12 cellular contexts compared by ENCODE assay signal in the genomic region with DNA sequence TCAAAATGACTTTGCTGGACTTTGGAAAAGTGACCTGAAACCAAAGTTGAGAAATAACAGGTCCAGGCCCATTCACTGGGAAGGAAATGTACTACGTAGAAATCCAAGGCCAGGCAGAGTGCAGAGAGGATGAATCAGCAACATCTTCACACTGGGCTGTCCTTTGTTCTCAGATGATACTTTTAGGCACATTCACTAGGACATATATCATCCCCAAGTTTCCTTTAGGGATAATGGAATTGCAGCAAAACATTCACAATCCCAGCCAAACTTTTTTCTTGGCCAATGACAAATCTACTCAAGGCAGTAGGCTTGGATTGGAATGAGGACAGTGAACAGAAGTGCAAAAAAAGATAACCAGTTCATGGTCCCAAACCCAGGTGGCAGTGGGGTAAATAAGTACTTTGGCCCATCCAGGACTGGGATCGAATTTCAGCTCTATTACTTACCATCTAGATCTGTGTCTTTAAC.
DNase-seq lines count a peak whose midpoint lies in the region; ATAC-seq, FAIRE-seq and TF ChIP-seq lines count a peak whose summit lies in the region.
"Had no signal": no experiment of that assay in that cellular context is flagged by ENCODE, and none has a peak within 500 bp of the region (broad histone marks: within the 10 kb centered on the region; RNA-seq: fewer than 3 reads in every experiment).

No MANE protein-coding gene starts in this region.

- TF ChIP-seq POLR2A in HepG2 (IDR thresholded peaks at IDR 0.05; ENCODE audit: insufficient read depth in 1 of 2, low read depth in 2 of 2, low read length in 2 of 2) (no peak), uterus (IDR thresholded peaks at IDR 0.05) (no peak)

- TF ChIP-seq EP300 in HepG2 (IDR thresholded peaks at IDR 0.05; ENCODE audit: low read depth in 2 of 2, low read length in 2 of 2) (peak; percentile 47 to 59; a peak in 1 of 4 replicates), HepG2 (CRISPR knock-in tag; IDR thresholded peaks at IDR 0.05; ENCODE audit: borderline replicate concordance) (peak; percentile 32; the same call in 1 of the 2 replicates)

- TF ChIP-seq CTCF in choroid plexus epithelial cell (conservative IDR thresholded peaks at IDR 0.05; ENCODE audit: low read depth, low read length) (no peak), HepG2 (CRISPR knock-in tag; IDR thresholded peaks at IDR 0.05) (no peak), uterus (IDR thresholded peaks at IDR 0.05) (no peak)

- WGBS in HepG2 (ENCODE audit: low lambda C conversion rate) = 0% methylated on average over 2 of the region's 2 CpGs

- in situ Hi-C loops in HepG2 (cut with HindIII; ENCODE audit: extremely low pct_ligation_motif_present, low pct_unique_long_range_greater_than_20kb) = no loop called here

- intact Hi-C loops in HepG2 (cut with micrococcal nuclease; ENCODE audit: unreplicated experiment) (loop anchor here (10.0 kb wide), 1 partner anchor 311 kb away; no protein-coding TSS in a partner anchor), uterus (cut with DNase I; ENCODE audit: low total_unique reads) (no loop called here)

- H3K9ac ChIP-seq in HepG2 (ENCODE audit: insufficient read depth, low read depth, low read length) = no peak overlapping the region

- H2AFZ ChIP-seq in HepG2 (ENCODE audit: low read length) = no peak overlapping the region

- DNase-seq in HT1080 (ENCODE audit: low read depth) = peak; percentile 65
- DNase-seq in choroid plexus epithelial cell (ENCODE audit: low read depth) = peak; percentile 76
- DNase-seq in HepG2 (ENCODE audit: low spot score) = peak; percentile 79
- peak in 1 of 2 donors; percentile 64 for DNase-seq in uterus
- no peak for DNase-seq in NOMO-1 treated with dmso at 0.1 percent for 144 hours (lab: John Stamatoyannopoulos, UW; ENCODE audit: unreplicated experiment)
- DNase-seq in ureter (ENCODE audit: low spot score) = no peak
- DNase-seq: activated CD8-positive, alpha-beta T cell treated with anti-CD3 and anti-CD28 coated beads, Interleukin-2, amount 10 ng/mL, durations not matched to agents 7 days and 5 days; activated naive CD4-positive, alpha-beta T cell treated with Interleukin-2 at 50 U/mL for 16 hours; CD4-positive, alpha-beta memory T cell; NCI-H69; stimulated activated naive CD8-positive, alpha-beta T cell treated with anti-CD3 and anti-CD28 coated beads, Interleukin-15, amount 100 ng/mL, for 72 hours had no signal

- no TSS peak for BruUV-seq in HepG2 (replicated peaks; lab: Mats Ljungman, UMichigan)

- H3K27me3 ChIP-seq in HepG2 (ENCODE audit: control insufficient read depth in 1 of 2, insufficient read depth in 2 of 2, low read length in 2 of 2) (no peaks in the 10 kb centered on the region), uterus (no peaks in the 10 kb centered on the region)

- H3K4me1 ChIP-seq in HepG2 (ENCODE audit: insufficient read depth, low read length) = peaks cover 65% of the 10 kb centered on the region
- H3K4me1 ChIP-seq in uterus = peaks cover 0 to 4% of the 10 kb centered on the region in 2 donors

- FAIRE-seq in HepG2 (lab: Jason Lieb, UNC) = peak; percentile 70

- no peaks in the 10 kb centered on the region for H4K20me1 ChIP-seq in HepG2 (ENCODE audit: insufficient read depth, low read length)

- H3K27ac ChIP-seq in HepG2 (ENCODE audit: extremely low read length, insufficient read depth, low read length) = peak overlapping the region; percentile 76
- peak overlapping the region; percentile 60 to 61 for H3K27ac ChIP-seq in uterus

- H3K4me3 ChIP-seq in choroid plexus epithelial cell (ENCODE audit: low read depth, low read length) = no peak overlapping the region
- no peak overlapping the region; a peak in 1 of 6 replicates for H3K4me3 ChIP-seq in HepG2 (replicated peaks in 1 of 3; ENCODE audit: insufficient read depth in 1 of 3, low read depth in 2 of 3, low read length in 3 of 3)
- no peak overlapping the region for H3K4me3 ChIP-seq in uterus

- H3K9me3 ChIP-seq in HepG2 (ENCODE audit: low read length) (no peaks in the 10 kb centered on the region), uterus (no peaks in the 10 kb centered on the region)

- no peaks in the 10 kb centered on the region for H3K79me2 ChIP-seq in HepG2 (ENCODE audit: insufficient read depth, low read length)

- no peaks in the 10 kb centered on the region for H3K36me3 ChIP-seq in HepG2 (replicated peaks in 1 of 2; ENCODE audit: control insufficient read depth in 1 of 2, insufficient read depth in 2 of 2, low read length in 2 of 2)
- H3K36me3 ChIP-seq in uterus = no peaks in the 10 kb centered on the region

- ATAC-seq in HepG2 (peak; percentile 92), GM19328 (IDR thresholded peaks at IDR 0.05; ENCODE audit: unreplicated experiment) (no peak)
- ATAC-seq: activated CD8-positive, alpha-beta T cell treated with anti-CD3 and anti-CD28 coated beads, Interleukin-2, amount 10 ng/mL, durations not matched to agents 7 days and 5 days; stimulated activated naive CD8-positive, alpha-beta T cell treated with anti-CD3 and anti-CD28 coated beads, Interleukin-15, amount 100 ng/mL, for 72 hours had no signal

- TF ChIP-seq RAD21 in HepG2 (CRISPR knock-in tag; IDR thresholded peaks at IDR 0.05) = no peak

- peak overlapping the region; percentile 56 for H3K4me2 ChIP-seq in HepG2 (ENCODE audit: low read depth, low read length)

- CTCF ChIA-PET in HepG2 (lab: Yijun Ruan, JAX; ENCODE audit: low intra/inter-chr PET ratio, low total read pairs) = no interaction called here

- POLR2A ChIA-PET in HepG2 (lab: Yijun Ruan, JAX) = interaction anchor here (1.5 kb wide), 1 partner anchor 67 kb away, joined by 3 read pairs; no protein-coding TSS in a partner anchor

TF ChIP-seq in HepG2, 621 proteins besides CTCF, POLR2A, EP300 and RAD21 (continues in another document):
- TF ChIP-seq GATAD1 (CRISPR knock-in tag; IDR thresholded peaks at IDR 0.05) (no peak), REPIN1 (CRISPR knock-in tag; IDR thresholded peaks at IDR 0.05; ENCODE audit: borderline replicate concordance, low read depth) (no peak), ZNF781 (CRISPR knock-in tag; IDR thresholded peaks at IDR 0.05; ENCODE audit: borderline replicate concordance, not compliant biosample characterization) (no peak), TOE1 (CRISPR knock-in tag; IDR thresholded peaks at IDR 0.05) (0 out of 2 replicates have a peak, but pooled peaks have one; percentile 33), TGIF2 (CRISPR knock-in tag; IDR thresholded peaks at IDR 0.05) (no peak), SIN3B (IDR thresholded peaks at IDR 0.05; ENCODE audit: low read length) (no peak), DR1 (CRISPR knock-in tag; IDR thresholded peaks at IDR 0.05) (no peak), FOXK2 (IDR thresholded peaks at IDR 0.05) (no peak; the same call in 1 of the 2 replicates), ZNF121 (CRISPR knock-in tag; IDR thresholded peaks at IDR 0.05) (no peak)
- TF ChIP-seq, protein P1, sequence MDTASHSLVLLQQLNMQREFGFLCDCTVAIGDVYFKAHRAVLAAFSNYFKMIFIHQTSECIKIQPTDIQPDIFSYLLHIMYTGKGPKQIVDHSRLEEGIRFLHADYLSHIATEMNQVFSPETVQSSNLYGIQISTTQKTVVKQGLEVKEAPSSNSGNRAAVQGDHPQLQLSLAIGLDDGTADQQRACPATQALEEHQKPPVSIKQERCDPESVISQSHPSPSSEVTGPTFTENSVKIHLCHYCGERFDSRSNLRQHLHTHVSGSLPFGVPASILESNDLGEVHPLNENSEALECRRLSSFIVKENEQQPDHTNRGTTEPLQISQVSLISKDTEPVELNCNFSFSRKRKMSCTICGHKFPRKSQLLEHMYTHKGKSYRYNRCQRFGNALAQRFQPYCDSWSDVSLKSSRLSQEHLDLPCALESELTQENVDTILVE (CRISPR knock-in tag; IDR thresholded peaks at IDR 0.05) = no peak
- TF ChIP-seq, protein P2, sequence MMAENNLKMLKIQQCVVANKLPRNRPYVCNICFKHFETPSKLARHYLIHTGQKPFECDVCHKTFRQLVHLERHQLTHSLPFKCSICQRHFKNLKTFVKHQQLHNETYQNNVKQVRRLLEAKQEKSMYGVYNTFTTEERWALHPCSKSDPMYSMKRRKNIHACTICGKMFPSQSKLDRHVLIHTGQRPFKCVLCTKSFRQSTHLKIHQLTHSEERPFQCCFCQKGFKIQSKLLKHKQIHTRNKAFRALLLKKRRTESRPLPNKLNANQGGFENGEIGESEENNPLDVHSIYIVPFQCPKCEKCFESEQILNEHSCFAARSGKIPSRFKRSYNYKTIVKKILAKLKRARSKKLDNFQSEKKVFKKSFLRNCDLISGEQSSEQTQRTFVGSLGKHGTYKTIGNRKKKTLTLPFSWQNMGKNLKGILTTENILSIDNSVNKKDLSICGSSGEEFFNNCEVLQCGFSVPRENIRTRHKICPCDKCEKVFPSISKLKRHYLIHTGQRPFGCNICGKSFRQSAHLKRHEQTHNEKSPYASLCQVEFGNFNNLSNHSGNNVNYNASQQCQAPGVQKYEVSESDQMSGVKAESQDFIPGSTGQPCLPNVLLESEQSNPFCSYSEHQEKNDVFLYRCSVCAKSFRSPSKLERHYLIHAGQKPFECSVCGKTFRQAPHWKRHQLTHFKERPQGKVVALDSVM (CRISPR knock-in tag; IDR thresholded peaks at IDR 0.05) = no peak
- TF ChIP-seq, protein P3, sequence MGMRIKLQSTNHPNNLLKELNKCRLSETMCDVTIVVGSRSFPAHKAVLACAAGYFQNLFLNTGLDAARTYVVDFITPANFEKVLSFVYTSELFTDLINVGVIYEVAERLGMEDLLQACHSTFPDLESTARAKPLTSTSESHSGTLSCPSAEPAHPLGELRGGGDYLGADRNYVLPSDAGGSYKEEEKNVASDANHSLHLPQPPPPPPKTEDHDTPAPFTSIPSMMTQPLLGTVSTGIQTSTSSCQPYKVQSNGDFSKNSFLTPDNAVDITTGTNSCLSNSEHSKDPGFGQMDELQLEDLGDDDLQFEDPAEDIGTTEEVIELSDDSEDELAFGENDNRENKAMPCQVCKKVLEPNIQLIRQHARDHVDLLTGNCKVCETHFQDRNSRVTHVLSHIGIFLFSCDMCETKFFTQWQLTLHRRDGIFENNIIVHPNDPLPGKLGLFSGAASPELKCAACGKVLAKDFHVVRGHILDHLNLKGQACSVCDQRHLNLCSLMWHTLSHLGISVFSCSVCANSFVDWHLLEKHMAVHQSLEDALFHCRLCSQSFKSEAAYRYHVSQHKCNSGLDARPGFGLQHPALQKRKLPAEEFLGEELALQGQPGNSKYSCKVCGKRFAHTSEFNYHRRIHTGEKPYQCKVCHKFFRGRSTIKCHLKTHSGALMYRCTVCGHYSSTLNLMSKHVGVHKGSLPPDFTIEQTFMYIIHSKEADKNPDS (CRISPR knock-in tag; IDR thresholded peaks at IDR 0.05) = 0 out of 2 replicates have a peak, but pooled peaks have one; percentile 50

Comparison
In these comparisons a context has a peak if more than half of its experiments do, and no peak if none do; other contexts are left out.
1. DNase-seq: peak in HT1080 (single experiment), choroid plexus epithelial cell (single experiment) and HepG2 (single experiment); none in NOMO-1 treated with dmso at 0.1 percent for 144 hours (single experiment) and ureter (single experiment).